In genomic region chr7:27167916-27168264, GRCh38 we compare ENCODE assay signal across 1 cellular context.
TF ChIP-seq lines count a peak whose summit lies in the region.

No MANE protein-coding gene starts in this region.

TF ChIP-seq in SK-N-SH, 30 proteins besides CTCF, POLR2A, EP300 and RAD21:
- TF ChIP-seq, protein P1, sequence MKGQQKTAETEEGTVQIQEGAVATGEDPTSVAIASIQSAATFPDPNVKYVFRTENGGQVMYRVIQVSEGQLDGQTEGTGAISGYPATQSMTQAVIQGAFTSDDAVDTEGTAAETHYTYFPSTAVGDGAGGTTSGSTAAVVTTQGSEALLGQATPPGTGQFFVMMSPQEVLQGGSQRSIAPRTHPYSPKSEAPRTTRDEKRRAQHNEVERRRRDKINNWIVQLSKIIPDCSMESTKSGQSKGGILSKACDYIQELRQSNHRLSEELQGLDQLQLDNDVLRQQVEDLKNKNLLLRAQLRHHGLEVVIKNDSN (IDR thresholded peaks at IDR 0.05; ENCODE audit: borderline replicate concordance, low read depth), result no peak
- TF ChIP-seq REST (IDR thresholded peaks at IDR 0.05; ENCODE audit: low read depth, low read length) (no peak), NFIC (IDR thresholded peaks at IDR 0.05; ENCODE audit: borderline replicate concordance) (no peak), PBX3 (IDR thresholded peaks at IDR 0.05) (no peak), GATA2 (CRISPR knock-in tag; IDR thresholded peaks at IDR 0.05) (no peak), RFX5 (IDR thresholded peaks at IDR 0.05; ENCODE audit: low read length) (no peak), JUND (IDR thresholded peaks at IDR 0.05) (no peak), POLR2AphosphoS5 (IDR thresholded peaks at IDR 0.05; ENCODE audit: low read depth, low read length) (no peak)
- TF ChIP-seq, protein P2, sequence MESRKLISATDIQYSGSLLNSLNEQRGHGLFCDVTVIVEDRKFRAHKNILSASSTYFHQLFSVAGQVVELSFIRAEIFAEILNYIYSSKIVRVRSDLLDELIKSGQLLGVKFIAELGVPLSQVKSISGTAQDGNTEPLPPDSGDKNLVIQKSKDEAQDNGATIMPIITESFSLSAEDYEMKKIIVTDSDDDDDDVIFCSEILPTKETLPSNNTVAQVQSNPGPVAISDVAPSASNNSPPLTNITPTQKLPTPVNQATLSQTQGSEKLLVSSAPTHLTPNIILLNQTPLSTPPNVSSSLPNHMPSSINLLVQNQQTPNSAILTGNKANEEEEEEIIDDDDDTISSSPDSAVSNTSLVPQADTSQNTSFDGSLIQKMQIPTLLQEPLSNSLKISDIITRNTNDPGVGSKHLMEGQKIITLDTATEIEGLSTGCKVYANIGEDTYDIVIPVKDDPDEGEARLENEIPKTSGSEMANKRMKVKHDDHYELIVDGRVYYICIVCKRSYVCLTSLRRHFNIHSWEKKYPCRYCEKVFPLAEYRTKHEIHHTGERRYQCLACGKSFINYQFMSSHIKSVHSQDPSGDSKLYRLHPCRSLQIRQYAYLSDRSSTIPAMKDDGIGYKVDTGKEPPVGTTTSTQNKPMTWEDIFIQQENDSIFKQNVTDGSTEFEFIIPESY (IDR thresholded peaks at IDR 0.05; ENCODE audit: borderline replicate concordance, low read depth), result no peak
- TF ChIP-seq, protein P3, sequence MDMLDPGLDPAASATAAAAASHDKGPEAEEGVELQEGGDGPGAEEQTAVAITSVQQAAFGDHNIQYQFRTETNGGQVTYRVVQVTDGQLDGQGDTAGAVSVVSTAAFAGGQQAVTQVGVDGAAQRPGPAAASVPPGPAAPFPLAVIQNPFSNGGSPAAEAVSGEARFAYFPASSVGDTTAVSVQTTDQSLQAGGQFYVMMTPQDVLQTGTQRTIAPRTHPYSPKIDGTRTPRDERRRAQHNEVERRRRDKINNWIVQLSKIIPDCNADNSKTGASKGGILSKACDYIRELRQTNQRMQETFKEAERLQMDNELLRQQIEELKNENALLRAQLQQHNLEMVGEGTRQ (IDR thresholded peaks at IDR 0.05; ENCODE audit: borderline replicate concordance, low read depth, low read length), result no peak
